8 cellular contexts compared by ENCODE assay signal in the genomic region with DNA sequence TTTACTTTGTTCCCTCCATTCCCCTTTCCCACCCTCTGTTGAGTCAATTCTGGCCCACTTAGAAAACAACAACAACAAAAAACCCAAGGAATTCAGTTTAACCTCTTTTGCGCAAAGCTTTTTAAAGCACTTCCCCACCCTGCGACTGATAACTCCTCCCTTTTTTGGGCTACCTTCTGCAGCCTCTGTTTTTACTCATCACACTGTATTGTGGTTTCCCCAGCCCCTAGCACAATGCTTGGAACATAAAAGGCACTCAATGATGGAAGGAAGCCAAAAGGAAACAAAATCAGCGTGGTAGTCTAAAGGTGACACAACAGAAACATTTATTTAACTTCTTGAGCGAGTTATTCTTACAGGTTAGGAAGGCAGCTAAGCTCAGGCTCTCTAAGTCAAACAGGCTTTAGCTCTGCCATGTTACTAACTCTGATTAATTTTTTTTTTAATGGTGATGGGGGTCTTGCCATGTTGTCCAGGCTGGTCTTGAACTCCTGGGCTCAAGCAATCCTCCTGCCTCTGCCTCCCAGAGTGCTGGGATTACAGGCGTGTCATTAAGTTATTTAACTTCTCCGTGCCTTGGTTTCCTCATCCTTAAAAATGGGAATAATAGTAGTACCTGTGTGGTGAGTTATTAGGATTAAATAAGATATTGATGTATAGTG. TPM values are rescaled to one million over a fixed set of nuclear protein-coding genes. Genes with fewer than 3 reads are reported as not detected.
DNase-seq lines count a peak whose midpoint lies in the region; ATAC-seq, FAIRE-seq and TF ChIP-seq lines count a peak whose summit lies in the region.

No MANE protein-coding gene starts in this region.

- H3K9me3 ChIP-seq in Peyer's patch (no peaks in the 10 kb centered on the region), GM12878 (replicated peaks; ENCODE audit: control insufficient read depth, insufficient read depth, low read length) (no peaks in the 10 kb centered on the region), HepG2 (ENCODE audit: low read length) (no peaks in the 10 kb centered on the region)

- intact Hi-C loops in GM12878 (cut with micrococcal nuclease; ENCODE audit: unreplicated experiment) (loop anchor here (1.0 to 2.0 kb wide), 2 partner anchors 73 to 169 kb away; partner anchors contain the start of genes ACTR2 and RAB1A), HepG2 (cut with micrococcal nuclease; ENCODE audit: unreplicated experiment) (loop anchor here (5.0 to 10.0 kb wide), 2 partner anchors 75 to 517 kb away; partner anchors contain the start of gene RAB1A)

- peak overlapping the region; percentile 88 for H3K4me3 ChIP-seq in GM12865 (ENCODE audit: low read depth, low read length)
- H3K4me3 ChIP-seq in Peyer's patch: peak overlapping the region; percentile 76 to 93 (median 87)
- H3K4me3 ChIP-seq in GM12878: peak overlapping the region; percentile 74
- H3K4me3 ChIP-seq in HepG2 (replicated peaks in 1 of 3; ENCODE audit: insufficient read depth in 1 of 3, low read depth in 2 of 3, low read length in 3 of 3): peak overlapping the region; percentile 78 to 88 (median 83); a peak in 5 of 6 replicates

- H2AFZ ChIP-seq in GM12878 (ENCODE audit: control insufficient read depth, low read depth, low read length) (peak overlapping the region; percentile 92), HepG2 (ENCODE audit: low read length) (no peak overlapping the region)

- peak overlapping the region; percentile 100 for H3K4me2 ChIP-seq in GM12878 (ENCODE audit: control insufficient read depth, insufficient read depth)
- peak overlapping the region; percentile 99 for H3K4me2 ChIP-seq in HepG2 (ENCODE audit: low read depth, low read length)

- FAIRE-seq in GM12878 (lab: Jason Lieb, UNC) (peak; percentile 78), HepG2 (lab: Jason Lieb, UNC) (peak; percentile 74)

- SMC1A ChIA-PET in GM12878 (lab: Charles Lee; ENCODE audit: uncharacterized antibody, unreplicated experiment): interaction anchor here (0.8 to 1.2 kb wide), 3 partner anchors 85 to 535 kb away, joined by 3 read pairs; no protein-coding TSS in a partner anchor

- H3K9me3 Mint-ChIP-seq in stimulated activated naive CD8-positive, alpha-beta T cell treated with anti-CD3 and anti-CD28 coated beads, Interleukin-15, Interleukin-2, amounts not matched to agents 100 ng/mL and 50 ng/mL, for 24 hours: no peaks in the 10 kb centered on the region

- DNase-seq in GM12865 (ENCODE audit: low read depth) (peak; percentile 82), Peyer's patch (peak in 1 of 3 donors; percentile 38), GM12878 (ENCODE audit: low read depth, low spot score) (peak; percentile 76), HepG2 (ENCODE audit: low spot score) (peak; percentile 27), SW 1271 (lab: John Stamatoyannopoulos, UW) (no peak), OCI-M2 (lab: John Stamatoyannopoulos, UW; ENCODE audit: unreplicated experiment) (no peak)

- H3K9ac ChIP-seq in GM12878 (ENCODE audit: control insufficient read depth, insufficient read depth, low read length): peak overlapping the region; percentile 70
- H3K9ac ChIP-seq in HepG2 (ENCODE audit: insufficient read depth, low read depth, low read length): peak overlapping the region; percentile 78

- H3K36me3 ChIP-seq in Peyer's patch: no peaks in the 10 kb centered on the region
- H3K36me3 ChIP-seq in GM12878 (ENCODE audit: control insufficient read depth in 2 of 2, insufficient read depth in 2 of 2, low read length in 1 of 2): no peaks in the 10 kb centered on the region
- H3K36me3 ChIP-seq in HepG2 (replicated peaks in 1 of 2; ENCODE audit: control insufficient read depth in 1 of 2, insufficient read depth in 2 of 2, low read length in 2 of 2): no peaks in the 10 kb centered on the region; a peak in 1 of 5 replicates

- TF ChIP-seq CTCF in GM12865 (IDR thresholded peaks at IDR 0.05; ENCODE audit: insufficient read depth, low read depth, low read length, missing control alignments) (no peak), Peyer's patch (IDR thresholded peaks at IDR 0.05) (no peak), GM12878 (IDR thresholded peaks at IDR 0.05 in 2 of 3, conservative IDR thresholded peaks at IDR 0.05 in 1 of 3; ENCODE audit: control insufficient read depth in 2 of 3, extremely low read depth in 1 of 3, insufficient read depth in 1 of 3, low read depth in 3 of 3, low read length in 3 of 3) (no peak), HepG2 (CRISPR knock-in tag; IDR thresholded peaks at IDR 0.05) (no peak)

- POLR2A ChIA-PET in GM12878 (lab: Charles Lee): interaction anchor here (2.7 kb wide), 1 partner anchor 72 kb away, joined by 18 read pairs; the partner anchor contains the start of gene RAB1A
- POLR2A ChIA-PET in HepG2 (lab: Yijun Ruan, JAX): interaction anchor here (0.5 to 3.5 kb wide), 11 partner anchors 10 to 460 kb away, joined by 3 to 62 read pairs (median 11); partner anchors contain the start of genes ACTR2 and RAB1A

- WGBS in GM12878 (ENCODE audit: insufficient coverage, insufficient replicate concordance, low lambda C conversion rate, missing lambda C conversion rate): 33% methylated on average over 6 of the region's 6 CpGs
- 63% methylated on average over 6 of the region's 6 CpGs for WGBS in HepG2 (ENCODE audit: low lambda C conversion rate)

- in situ Hi-C loops in GM12878 (cut with MboI) (no loop called here), HepG2 (cut with HindIII; ENCODE audit: extremely low pct_ligation_motif_present, low pct_unique_long_range_greater_than_20kb) (loop anchor here (25.0 kb wide), 1 partner anchor 505 kb away; no protein-coding TSS in a partner anchor)

- peaks cover 0 to 25% (median 7%) of the 10 kb centered on the region in 4 donors for H3K4me1 ChIP-seq in Peyer's patch
- peaks cover 37% of the 10 kb centered on the region for H3K4me1 ChIP-seq in GM12878 (ENCODE audit: control insufficient read depth, insufficient read depth, low read length)
- H3K4me1 ChIP-seq in HepG2 (ENCODE audit: insufficient read depth, low read length): peaks cover 79% of the 10 kb centered on the region

- peak; percentile 17 for ATAC-seq in HG03196 (IDR thresholded peaks at IDR 0.05; ENCODE audit: unreplicated experiment)
- ATAC-seq in GM12878: peak; percentile 56
- ATAC-seq in HepG2: no peak

- H4K20me1 ChIP-seq in GM12878 (ENCODE audit: control insufficient read depth, insufficient read depth): no peaks in the 10 kb centered on the region
- peaks cover 4% of the 10 kb centered on the region; the same call in 1 of the 2 replicates for H4K20me1 ChIP-seq in HepG2 (ENCODE audit: insufficient read depth, low read length)

- no peak for TF ChIP-seq RAD21 in GM12878 (IDR thresholded peaks at IDR 0.05; ENCODE audit: insufficient read depth, low read depth, low read length)
- no peak for TF ChIP-seq RAD21 in HepG2 (CRISPR knock-in tag; IDR thresholded peaks at IDR 0.05)

- no peaks in the 10 kb centered on the region for H3K36me3 Mint-ChIP-seq in stimulated activated naive CD8-positive, alpha-beta T cell treated with anti-CD3 and anti-CD28 coated beads, Interleukin-15, Interleukin-2, amounts not matched to agents 100 ng/mL and 50 ng/mL, for 24 hours (ENCODE audit: low read depth)

- peaks cover 4% of the 10 kb centered on the region for H3K79me2 ChIP-seq in GM12878 (ENCODE audit: control insufficient read depth, insufficient read depth, low read length)
- peaks cover 54% of the 10 kb centered on the region for H3K79me2 ChIP-seq in HepG2 (ENCODE audit: insufficient read depth, low read length)

- BruUV-seq in GM12878 (replicated peaks; lab: Mats Ljungman, UMichigan) (TSS peak; percentile 64), HepG2 (replicated peaks; lab: Mats Ljungman, UMichigan) (TSS peak; percentile 60)

- no peak for TF ChIP-seq POLR2A in Peyer's patch (IDR thresholded peaks at IDR 0.05)
- TF ChIP-seq POLR2A in GM12878 (IDR thresholded peaks at IDR 0.05; ENCODE audit: low read depth, low read length): no peak
- TF ChIP-seq POLR2A in HepG2 (IDR thresholded peaks at IDR 0.05; ENCODE audit: insufficient read depth in 1 of 2, low read depth in 2 of 2, low read length in 2 of 2): no peak

- peak overlapping the region; percentile 78 to 95 (median 89) for H3K27ac ChIP-seq in Peyer's patch
- H3K27ac ChIP-seq in GM12878 (ENCODE audit: control insufficient read depth, insufficient read depth): peak overlapping the region; percentile 42; the same call in 1 of the 2 replicates
- H3K27ac ChIP-seq in HepG2 (ENCODE audit: extremely low read length, insufficient read depth, low read length): peak overlapping the region; percentile 71

- H3K4me3 Mint-ChIP-seq in stimulated activated naive CD8-positive, alpha-beta T cell treated with anti-CD3 and anti-CD28 coated beads, Interleukin-15, Interleukin-2, amounts not matched to agents 100 ng/mL and 50 ng/mL, for 24 hours: peak overlapping the region; percentile 82

- H3K4me1 Mint-ChIP-seq in stimulated activated naive CD8-positive, alpha-beta T cell treated with anti-CD3 and anti-CD28 coated beads, Interleukin-15, Interleukin-2, amounts not matched to agents 100 ng/mL and 50 ng/mL, for 24 hours (ENCODE audit: low read depth): peaks cover 55% of the 10 kb centered on the region

- RAD21 ChIA-PET in GM12878 (lab: Charles Lee; ENCODE audit: unreplicated experiment): interaction anchor here (0.6 to 5.5 kb wide), 7 partner anchors 8 to 1020 kb away, joined by 3 to 58 read pairs (median 12); partner anchors contain the start of genes ACTR2 and RAB1A

- CTCF ChIA-PET in GM12878 (lab: Yijun Ruan, JAX) (interaction anchor here (0.8 to 4.1 kb wide), 7 partner anchors 8 to 141 kb away, joined by 3 to 22 read pairs (median 4); no protein-coding TSS in a partner anchor), HepG2 (lab: Yijun Ruan, JAX; ENCODE audit: low intra/inter-chr PET ratio, low total read pairs) (no interaction called here)

- H3K27ac Mint-ChIP-seq in stimulated activated naive CD8-positive, alpha-beta T cell treated with anti-CD3 and anti-CD28 coated beads, Interleukin-15, Interleukin-2, amounts not matched to agents 100 ng/mL and 50 ng/mL, for 24 hours: peak overlapping the region; percentile 42

- H3K27me3 Mint-ChIP-seq in stimulated activated naive CD8-positive, alpha-beta T cell treated with anti-CD3 and anti-CD28 coated beads, Interleukin-15, Interleukin-2, amounts not matched to agents 100 ng/mL and 50 ng/mL, for 24 hours: no peaks in the 10 kb centered on the region

- 0 out of 4 replicates have a peak, but pooled peaks of 1 of the 2 experiments have one; percentile 40 for TF ChIP-seq EP300 in GM12878 (IDR thresholded peaks at IDR 0.05; ENCODE audit: borderline replicate concordance in 1 of 2, control insufficient read depth in 1 of 2, low read depth in 2 of 2, low read length in 2 of 2)
- TF ChIP-seq EP300 in HepG2 (IDR thresholded peaks at IDR 0.05; ENCODE audit: low read depth in 2 of 2, low read length in 2 of 2): no peak
- no peak for TF ChIP-seq EP300 in HepG2 (CRISPR knock-in tag; IDR thresholded peaks at IDR 0.05; ENCODE audit: borderline replicate concordance)

- H3K27me3 ChIP-seq in Peyer's patch (no peaks in the 10 kb centered on the region), GM12878 (replicated peaks in 1 of 2; ENCODE audit: control insufficient read depth in 2 of 2, insufficient read depth in 2 of 2, low read length in 1 of 2) (no peaks in the 10 kb centered on the region), HepG2 (ENCODE audit: control insufficient read depth in 1 of 2, insufficient read depth in 2 of 2, low read length in 2 of 2) (no peaks in the 10 kb centered on the region; a peak in 1 of 5 replicates)

RNA-seq across cellular contexts. Expression of gene CEP68, which starts 1.3 kb away (rescaled TPM):
- 10 to 100 TPM in 3 of 4 donors, 1 to 10 TPM in 1; 5.4 to 18.2 (median 14.7) TPM for total RNA-seq in Peyer's patch
- 45.8 and 53.3 TPM in 2 replicates for total RNA-seq in GM12878 (2013; cell fraction: nucleolus; rRNA removed)
- 6.9 and 7.6 TPM in 2 replicates for total RNA-seq in GM12878 (2014; rRNA removed)
- 7.2 and 7.8 TPM in 2 replicates for total RNA-seq in GM12878 (2014; rRNA removed; fragmentation: Illumina TruSeq; extraction: Trizol)
- 10.8 and 11.1 TPM in 2 replicates for total RNA-seq in GM12878 (2021)
- 2.7 TPM for polyA plus RNA-seq in GM12878 (2011; ENCODE audit: low read depth)
- polyA plus RNA-seq in GM12878 (2011; rRNA removed): 6.2 and 6.5 TPM in 2 replicates
- polyA plus RNA-seq in GM12878 (2011; cell fraction: cytosol; rRNA removed): 4.2 and 4.8 TPM in 2 replicates
- 8.9 and 9.9 TPM in 2 replicates for polyA plus RNA-seq in GM12878 (2011; cell fraction: nucleus; rRNA removed)
- 4.8 and 6.5 TPM in 2 replicates for polyA plus RNA-seq in GM12878 (2012)
- 7.6 and 7.7 TPM in 2 replicates for polyA plus RNA-seq in GM12878 (2014; fragmentation: Illumina TruSeq; extraction: Trizol)
- polyA plus RNA-seq in GM12878 (2014; fragmentation: Nextera tagmentation; extraction: Ambion mirVana): 1 to 10 TPM; 1.1 to 2.2 TPM
- polyA plus RNA-seq in GM12878 (2014; rRNA removed): 6.1 and 6.5 TPM in 2 replicates
- 10 to 100 TPM in 1 of 2 experiments, 1 to 10 TPM in 1; 9.7 to 11.1 TPM for polyA plus RNA-seq in GM12878 (2016; fragmentation: Nextera tagmentation; extraction: Ambion mirVana)
- 8.5 and 13.7 TPM in 2 replicates for polyA minus RNA-seq in GM12878 (2011; rRNA and poly(A)+ RNA removed)
- polyA minus RNA-seq in GM12878 (2011; cell fraction: cytosol; rRNA and poly(A)+ RNA removed): 2.7 and 4.9 TPM in 2 replicates
- polyA minus RNA-seq in GM12878 (2011; cell fraction: nucleus; rRNA and poly(A)+ RNA removed): 8.3 and 10.1 TPM in 2 replicates
- 5.7 TPM in 2 replicates for total RNA-seq in HepG2 (2016; rRNA removed; fragmentation: Illumina TruSeq; extraction: Trizol)
- total RNA-seq in HepG2 (2016; cell fraction: cytosol; rRNA removed; fragmentation: Illumina TruSeq; extraction: Trizol; ENCODE audit: low read depth): 1.9 TPM in 2 replicates
- 5.6 and 6.0 TPM in 2 replicates for total RNA-seq in HepG2 (2016; cell fraction: insoluble cytoplasmic fraction; rRNA removed; fragmentation: Illumina TruSeq; extraction: Trizol)
- 3.4 and 4.0 TPM in 2 replicates for total RNA-seq in HepG2 (2016; cell fraction: membrane; rRNA removed; fragmentation: Illumina TruSeq; extraction: Trizol)
- 7.9 and 8.3 TPM in 2 replicates for total RNA-seq in HepG2 (2016; cell fraction: nucleus; rRNA removed; fragmentation: Illumina TruSeq; extraction: Trizol)
- polyA plus RNA-seq in HepG2 (2011; rRNA removed): 9.3 and 12.5 TPM in 2 replicates
- polyA plus RNA-seq in HepG2 (2011; cell fraction: cytosol; rRNA removed): 4.1 and 4.8 TPM in 2 replicates
- polyA plus RNA-seq in HepG2 (2011; cell fraction: nucleus; rRNA removed): 13.9 and 15.6 TPM in 2 replicates
- polyA plus RNA-seq in HepG2 (2012): 5.5 and 6.4 TPM in 2 replicates
- polyA plus RNA-seq in HepG2 (2016; cell fraction: cytosol; fragmentation: Illumina TruSeq; extraction: Trizol; ENCODE audit: low read depth): 1.7 and 2.8 TPM in 2 replicates
- polyA plus RNA-seq in HepG2 (2016; cell fraction: insoluble cytoplasmic fraction; fragmentation: Illumina TruSeq; extraction: Trizol; ENCODE audit: low read depth): 5.5 and 8.7 TPM in 2 replicates
- 3.2 and 3.8 TPM in 2 replicates for polyA plus RNA-seq in HepG2 (2016; cell fraction: membrane; fragmentation: Illumina TruSeq; extraction: Trizol; ENCODE audit: low read depth)
- 8.7 and 9.2 TPM in 2 replicates for polyA plus RNA-seq in HepG2 (2016; cell fraction: nucleus; fragmentation: Illumina TruSeq; extraction: Trizol; ENCODE audit: insufficient read depth, low read depth)
- polyA minus RNA-seq in HepG2 (2011; rRNA and poly(A)+ RNA removed; ENCODE audit: low replicate concordance): 8.4 and 44.8 TPM in 2 replicates
- polyA minus RNA-seq in HepG2 (2011; cell fraction: cytosol; rRNA and poly(A)+ RNA removed): 5.8 and 6.2 TPM in 2 replicates
- polyA minus RNA-seq in HepG2 (2011; cell fraction: nucleus; rRNA and poly(A)+ RNA removed): 22.0 and 22.4 TPM in 2 replicates

Comparison
In these comparisons a context has a peak if more than half of its experiments do, and no peak if none do; other contexts are left out.
1. DNase-seq: peak in GM12865 (single experiment), GM12878 (single experiment) and HepG2 (single experiment); none in SW 1271 (0 of 2) and OCI-M2 (single experiment).
2. Peak in every context shown above with its lines, with median percentiles within 50 percentile points of each other: H3K4me3 ChIP-seq and H3K27ac ChIP-seq.